ENCODE assay signal across 20 cellular contexts in the genomic region with DNA sequence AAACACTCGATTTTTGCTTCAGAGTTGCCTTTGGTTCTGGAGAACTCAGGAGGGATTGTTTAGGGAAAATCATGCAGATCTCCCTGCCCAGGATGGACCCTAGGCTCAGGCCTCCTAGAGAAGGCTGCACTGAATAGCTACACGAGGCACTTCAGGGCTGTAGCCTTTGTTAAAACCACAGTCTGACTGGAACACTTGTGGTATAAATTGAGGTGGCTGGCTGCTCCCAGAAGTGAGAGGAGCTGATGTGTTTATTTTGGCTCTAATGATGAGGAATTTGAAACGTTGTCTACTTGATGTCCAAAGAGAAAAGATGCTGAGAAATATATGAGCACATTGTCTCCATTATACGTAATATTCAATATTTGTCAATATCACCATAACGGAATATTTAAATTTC.
DNase-seq lines count a peak whose midpoint lies in the region; ATAC-seq and TF ChIP-seq lines count a peak whose summit lies in the region.
"Had no signal": no experiment of that assay in that cellular context is flagged by ENCODE, and none has a peak within 500 bp of the region (broad histone marks: within the 10 kb centered on the region; RNA-seq: fewer than 3 reads in every experiment).

No MANE protein-coding gene starts in this region.

- no peaks in the 10 kb centered on the region for H3K36me3 ChIP-seq in spleen
- H3K36me3 ChIP-seq: suprapubic skin had no signal

- no peak for TF ChIP-seq POLR2A in spleen (IDR thresholded peaks at IDR 0.05)

- ATAC-seq in HG02884 (IDR thresholded peaks at IDR 0.05; ENCODE audit: unreplicated experiment) = no peak
- ATAC-seq: activated CD4-positive, alpha-beta T cell treated with anti-CD3 and anti-CD28 coated beads for 36 hours; activated T-cell treated with anti-CD3 and anti-CD28 coated beads, Interleukin-2, amount 50 U/mL, for 4 hours; stimulated activated effector memory CD8-positive, alpha-beta T cell treated with anti-CD3 and anti-CD28 coated beads, Interleukin-12 subunit alpha, Interleukin-12 subunit beta, amount 100 ng/mL, for 72 hours had no signal

- no peak overlapping the region for H3K4me3 ChIP-seq in spleen
- H3K4me3 ChIP-seq: hepatocyte, PC-9, suprapubic skin had no signal

- no peaks in the 10 kb centered on the region for H3K9me3 ChIP-seq in spleen
- H3K9me3 ChIP-seq: suprapubic skin had no signal

- H3K27me3 ChIP-seq in spleen (replicated peaks in 1 of 7) = no peaks in the 10 kb centered on the region
- H3K27me3 ChIP-seq: hepatocyte, suprapubic skin had no signal

- H3K27ac ChIP-seq in spleen = no peak overlapping the region
- H3K27ac ChIP-seq: C4-2B, hepatocyte, PC-9, suprapubic skin had no signal

- DNase-seq in Daoy (ENCODE audit: low read depth) = peak; percentile 10
- DNase-seq in NCI-H187 treated with DMSO at 0.1 percent for 48 hours (lab: John Stamatoyannopoulos, UW) = peak; percentile 32
- DNase-seq in NCI-H748 treated with DMSO at 0.1 percent for 48 hours (lab: John Stamatoyannopoulos, UW) = peak; percentile 16
- peak; percentile 79 for DNase-seq in iris pigment epithelial cell (ENCODE audit: low read depth)
- no peak for DNase-seq in spleen
- no peak for DNase-seq in NCI-H146 (lab: John Stamatoyannopoulos, UW)
- DNase-seq: activated CD4-positive, alpha-beta T cell treated with anti-CD3 and anti-CD28 coated beads for 36 hours; activated naive CD4-positive, alpha-beta T cell treated with anti-CD3 and anti-CD28 coated beads, Interleukin-2, amount 50 U/mL, for 16 hours; activated T-cell treated with anti-CD3 and anti-CD28 coated beads, Interleukin-2, amount 50 U/mL, for 4 hours; cerebellar nuclear complex; erythroblast; foreskin melanocyte; NCI-H69; PC-9; stimulated activated CD4-positive, alpha-beta T cell treated with anti-CD3 and anti-CD28 coated beads, Interleukin-1b, Interleukin-23, amount 100 ng/mL, for 48 hours had no signal

- H3K4me1 ChIP-seq in spleen = no peaks in the 10 kb centered on the region
- H3K4me1 ChIP-seq: suprapubic skin had no signal

- intact Hi-C loops in spleen (cut with DNase I; ENCODE audit: low total_unique reads) = no loop called here

- 56 to 71% (median 60%) methylated on average over 5 of the region's 5 CpGs for WGBS in spleen, 5 donors

- no peak for TF ChIP-seq CTCF in spleen (IDR thresholded peaks at IDR 0.05 in 8 of 11, conservative IDR thresholded peaks at IDR 0.05 in 3 of 11)

Comparison
In these comparisons a context has a peak if more than half of its experiments do, and no peak if none do; other contexts are left out.
1. DNase-seq: peak in Daoy (single experiment), NCI-H187 treated with DMSO at 0.1 percent for 48 hours (single experiment), NCI-H748 treated with DMSO at 0.1 percent for 48 hours (single experiment) and iris pigment epithelial cell (single experiment); none in spleen (single experiment) and NCI-H146 (single experiment).